ENCODE assay signal across 8 cellular contexts in the genomic region with DNA sequence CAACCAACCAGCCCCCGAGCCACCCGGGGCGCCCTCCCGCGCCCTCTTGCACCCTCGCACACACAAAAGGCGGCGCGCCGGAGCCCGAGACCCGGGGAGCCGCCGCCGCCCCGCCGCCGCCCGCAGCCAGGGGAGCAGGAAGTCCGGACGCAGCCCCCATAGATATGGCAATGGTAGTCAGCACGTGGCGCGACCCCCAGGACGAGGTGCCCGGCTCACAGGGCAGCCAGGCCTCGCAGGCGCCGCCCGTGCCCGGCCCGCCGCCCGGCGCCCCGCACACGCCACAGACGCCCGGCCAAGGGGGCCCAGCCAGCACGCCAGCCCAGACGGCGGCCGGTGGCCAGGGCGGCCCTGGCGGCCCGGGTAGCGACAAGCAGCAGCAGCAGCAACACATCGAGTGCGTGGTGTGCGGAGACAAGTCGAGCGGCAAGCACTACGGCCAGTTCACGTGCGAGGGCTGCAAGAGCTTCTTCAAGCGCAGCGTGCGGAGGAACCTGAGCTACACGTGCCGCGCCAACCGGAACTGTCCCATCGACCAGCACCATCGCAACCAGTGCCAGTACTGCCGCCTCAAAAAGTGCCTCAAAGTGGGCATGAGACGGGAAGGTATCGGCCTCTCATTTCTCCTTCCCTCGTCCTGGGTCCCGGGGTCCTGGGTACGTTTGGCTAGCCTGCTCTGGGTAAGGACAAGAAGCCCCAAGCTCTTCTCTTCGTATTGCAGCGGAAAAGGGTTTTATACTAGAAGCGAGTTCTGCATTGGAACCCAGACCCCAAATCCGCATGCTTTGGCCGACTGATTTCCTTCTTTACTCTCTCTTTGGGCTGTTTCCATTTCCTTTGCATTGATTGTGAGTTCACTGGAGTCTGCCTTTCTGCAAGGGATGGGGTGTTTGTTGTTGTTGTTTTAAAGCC. TPM values are rescaled to one million over a fixed set of nuclear protein-coding genes. Genes with fewer than 3 reads are reported as not detected.
DNase-seq lines count a peak whose midpoint lies in the region; ATAC-seq and TF ChIP-seq lines count a peak whose summit lies in the region.

No MANE protein-coding gene starts in this region.

- H3K9me3 Mint-ChIP-seq in activated CD8-positive, alpha-beta T cell treated with anti-CD3 and anti-CD28 coated beads for 36 hours, result no peaks in the 10 kb centered on the region

- peak overlapping the region; percentile 97 for H3K4me3 ChIP-seq in ACC112 (ENCODE audit: low read depth, low read length)
- H3K4me3 ChIP-seq in HEK293 (ENCODE audit: low read depth, low read length), result peak overlapping the region; percentile 86
- peak overlapping the region; percentile 74 to 98 (median 82) for H3K4me3 ChIP-seq in skeletal muscle tissue (ENCODE audit: low read length in 3 of 3)

- H2AFZ ChIP-seq in ACC112 (ENCODE audit: low read length, unreplicated experiment), result no peak overlapping the region

- peaks cover 3% of the 10 kb centered on the region for H3K36me3 Mint-ChIP-seq in activated CD8-positive, alpha-beta T cell treated with anti-CD3 and anti-CD28 coated beads for 36 hours (ENCODE audit: low read depth)

- H3K27ac Mint-ChIP-seq in activated CD8-positive, alpha-beta T cell treated with anti-CD3 and anti-CD28 coated beads for 36 hours, result no peak overlapping the region

- H3K9ac ChIP-seq in skeletal muscle tissue (ENCODE audit: low read depth in 1 of 3, low read length in 3 of 3), result peak overlapping the region; percentile 70 to 97 (median 96)

- peak overlapping the region; percentile 80 for H3K27ac ChIP-seq in ACC112 (ENCODE audit: low read depth, low read length)
- peak overlapping the region; percentile 99 for H3K27ac ChIP-seq in HEK293 (ENCODE audit: extremely low read depth, low read depth, low read length)
- H3K27ac ChIP-seq in skeletal muscle tissue (ENCODE audit: low read depth, low read length), result peak overlapping the region; percentile 82

- ATAC-seq in activated CD8-positive, alpha-beta T cell treated with anti-CD3 and anti-CD28 coated beads for 36 hours, result no peak
- ATAC-seq in left ventricle myocardium superior, result no peak

- no peak for TF ChIP-seq CTCF in HEK293 (tag by site-specific recombination; IDR thresholded peaks at IDR 0.05)
- TF ChIP-seq CTCF in activated CD8-positive, alpha-beta T cell treated with anti-CD3 and anti-CD28 coated beads for 36 hours (IDR thresholded peaks at IDR 0.05), result no peak

- POLR2A ChIA-PET in HEK293 (lab: Yijun Ruan, JAX), result interaction anchor here (1.2 to 3.4 kb wide), 2 partner anchors 8 to 285 kb away, joined by 6 to 42 read pairs; no protein-coding TSS in a partner anchor
- POLR2A ChIA-PET in activated CD8-positive, alpha-beta T cell treated with anti-CD3 and anti-CD28 coated beads for 36 hours (lab: Charles Lee), result no interaction called here

- DNase-seq in activated CD8-positive, alpha-beta T cell treated with anti-CD3 and anti-CD28 coated beads for 36 hours, result no peak
- peak; percentile 63 for DNase-seq in left ventricle myocardium superior
- no peak for DNase-seq in GDM1 (lab: John Stamatoyannopoulos, UW)
- DNase-seq in DMS153 treated with DMSO at 0.1 percent for 48 hours (lab: John Stamatoyannopoulos, UW; ENCODE audit: unreplicated experiment), result no peak
- DNase-seq in NCI-H2227 treated with DMSO at 0.1 percent for 48 hours (lab: John Stamatoyannopoulos, UW), result no peak

- CTCF ChIA-PET in HEK293 (lab: Yijun Ruan, JAX), result interaction anchor here (0.7 to 0.8 kb wide), 2 partner anchors 240 to 261 kb away, joined by 3 read pairs; no protein-coding TSS in a partner anchor
- CTCF ChIA-PET in activated CD8-positive, alpha-beta T cell treated with anti-CD3 and anti-CD28 coated beads for 36 hours (lab: Charles Lee), result no interaction called here

- H3K79me2 ChIP-seq in ACC112 (ENCODE audit: control insufficient read depth, insufficient read depth, low read length, unreplicated experiment), result peaks cover 94% of the 10 kb centered on the region

- no peaks in the 10 kb centered on the region for H3K9me3 ChIP-seq in HEK293 (ENCODE audit: control insufficient read depth, insufficient read depth, low read depth, low read length)
- H3K9me3 ChIP-seq in skeletal muscle tissue (ENCODE audit: control insufficient read depth in 3 of 3, low read length in 3 of 3), result no peaks in the 10 kb centered on the region

- H3K27me3 Mint-ChIP-seq in activated CD8-positive, alpha-beta T cell treated with anti-CD3 and anti-CD28 coated beads for 36 hours, result peaks cover 81% of the 10 kb centered on the region

- H3K36me3 ChIP-seq in ACC112 (ENCODE audit: insufficient read depth, low read length), result peaks cover 38% of the 10 kb centered on the region
- H3K36me3 ChIP-seq in HEK293 (ENCODE audit: control insufficient read depth in 2 of 2, insufficient read depth in 1 of 2, low read length in 2 of 2), result peaks cover 0 to 33% of the 10 kb centered on the region in 2 experiments; a peak in 1 of 3 replicates
- peaks cover 15 to 20% (median 17%) of the 10 kb centered on the region in 3 donors for H3K36me3 ChIP-seq in skeletal muscle tissue (ENCODE audit: control insufficient read depth in 3 of 3, insufficient read depth in 3 of 3, low read length in 3 of 3)

- peak overlapping the region; percentile 35 for H3K4me3 Mint-ChIP-seq in activated CD8-positive, alpha-beta T cell treated with anti-CD3 and anti-CD28 coated beads for 36 hours

- intact Hi-C loops in activated CD8-positive, alpha-beta T cell treated with anti-CD3 and anti-CD28 coated beads for 36 hours (cut with micrococcal nuclease), result no loop called here
- intact Hi-C loops in left ventricle myocardium superior (cut with micrococcal nuclease), result no loop called here

- peaks cover 14% of the 10 kb centered on the region for H3K4me1 Mint-ChIP-seq in activated CD8-positive, alpha-beta T cell treated with anti-CD3 and anti-CD28 coated beads for 36 hours (ENCODE audit: low read depth)

- H3K4me1 ChIP-seq in ACC112 (ENCODE audit: control insufficient read depth, insufficient read depth, low read length, unreplicated experiment), result peaks cover 9% of the 10 kb centered on the region
- peaks cover 6% of the 10 kb centered on the region; the same call in 1 of the 2 replicates for H3K4me1 ChIP-seq in HEK293 (ENCODE audit: control insufficient read depth, insufficient read depth, low read length)
- peaks cover 15 to 33% (median 25%) of the 10 kb centered on the region in 3 donors for H3K4me1 ChIP-seq in skeletal muscle tissue (ENCODE audit: control insufficient read depth in 3 of 3, insufficient read depth in 3 of 3, low read length in 3 of 3)

- H3K27me3 ChIP-seq in ACC112 (ENCODE audit: insufficient read depth, low read length), result no peaks in the 10 kb centered on the region
- peaks cover 3 to 4% (median 3%) of the 10 kb centered on the region in 3 donors for H3K27me3 ChIP-seq in skeletal muscle tissue (ENCODE audit: control insufficient read depth in 3 of 3, insufficient read depth in 3 of 3, low read length in 3 of 3)

TF ChIP-seq in HEK293, 187 proteins besides CTCF, POLR2A, EP300 and RAD21 (continues in another document):
- TF ChIP-seq ZBTB11 (tag by site-specific recombination; conservative IDR thresholded peaks at IDR 0.05; ENCODE audit: low read depth), result no peak
- TF ChIP-seq ZNF114 (tag by site-specific recombination; IDR thresholded peaks at IDR 0.05), result no peak
- TF ChIP-seq GLIS2 (tag by site-specific recombination; IDR thresholded peaks at IDR 0.05), result peak; percentile 51; the same call in 1 of the 2 replicates
- no peak for TF ChIP-seq ZNF133 (tag by site-specific recombination; IDR thresholded peaks at IDR 0.05)
- peak; percentile 76 for TF ChIP-seq HIC1 (tag by site-specific recombination; IDR thresholded peaks at IDR 0.05)
- TF ChIP-seq YY2 (tag by site-specific recombination; IDR thresholded peaks at IDR 0.05), result no peak

RNA-seq across cellular contexts. Expression of gene NR2F2, which starts 1.7 kb away (rescaled TPM):
- not detected for total RNA-seq in activated CD8-positive, alpha-beta T cell treated with anti-CD3 and anti-CD28 coated beads for 36 hours
- total RNA-seq in left ventricle myocardium superior (18.0 TPM), skeletal muscle tissue (12.0 TPM)

Comparison
In these comparisons a context has a peak if more than half of its experiments do, and no peak if none do; other contexts are left out.
1. RNA of gene NR2F2, which starts 1.7 kb away (total RNA-seq): 18.0 TPM in left ventricle myocardium superior (single experiment) and 12.0 TPM in skeletal muscle tissue (single experiment); not detected in activated CD8-positive, alpha-beta T cell treated with anti-CD3 and anti-CD28 coated beads for 36 hours; every median in the first group is over 10 times any median in the second.
2. Peak in every context shown above with its lines, with median percentiles within 50 percentile points of each other: H3K27ac ChIP-seq and H3K4me3 ChIP-seq.